Comparison of ENCODE assay signal across 8 cellular contexts in the genomic region with DNA sequence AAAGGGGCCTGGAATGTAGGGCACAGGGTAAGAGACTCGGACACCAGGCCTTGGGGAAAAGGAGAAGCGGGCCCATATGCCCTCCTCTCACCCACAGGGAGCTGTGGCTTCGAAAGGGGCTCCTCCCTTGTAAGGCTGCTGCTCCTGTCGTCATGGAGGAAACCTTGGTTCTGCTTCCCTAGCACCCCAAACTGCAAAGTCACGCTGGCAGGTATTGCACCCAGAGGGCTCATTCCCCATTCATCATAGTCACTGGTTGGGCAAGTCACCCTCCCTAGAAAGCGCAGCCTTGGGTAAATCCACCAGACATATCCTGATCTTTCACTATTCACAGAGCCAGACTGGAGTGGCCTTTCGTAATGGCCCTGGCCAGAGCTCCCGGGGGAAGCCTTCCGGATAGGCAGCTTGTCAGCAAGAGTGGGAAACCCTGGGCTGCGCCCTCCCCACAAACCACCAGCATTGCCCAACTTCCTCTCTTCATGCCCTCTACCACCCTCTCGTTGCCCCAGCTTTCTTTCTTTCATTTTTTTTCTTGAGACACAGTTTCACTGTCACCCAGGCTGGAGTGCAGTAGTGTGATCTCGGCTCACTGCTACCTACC.
A peak's percentile ranks its signal among the peaks of the same experiment; 100 is the strongest.
DNase-seq lines count a peak whose midpoint lies in the region; ATAC-seq and TF ChIP-seq lines count a peak whose summit lies in the region.

No MANE protein-coding gene starts in this region.

- in situ Hi-C loops in gastrocnemius medialis (cut with MboI; ENCODE audit: low sequenced_read_pairs in 4 of 4) = no loop called here

- H3K27me3 ChIP-seq in gastrocnemius medialis = no peaks in the 10 kb centered on the region

- peaks cover 5% of the 10 kb centered on the region for H3K36me3 Mint-ChIP-seq in osteocyte (ENCODE audit: unreplicated experiment)

- no peaks in the 10 kb centered on the region for H3K9me3 ChIP-seq in gastrocnemius medialis

- no peak overlapping the region for H3K27ac Mint-ChIP-seq in osteocyte (ENCODE audit: unreplicated experiment)

- TF ChIP-seq CTCF in gastrocnemius medialis (IDR thresholded peaks at IDR 0.05 in 4 of 5, conservative IDR thresholded peaks at IDR 0.05 in 1 of 5) = no peak
- no peak for TF ChIP-seq CTCF in osteocyte (IDR thresholded peaks at IDR 0.05)

- no peaks in the 10 kb centered on the region for H3K27me3 Mint-ChIP-seq in osteocyte (ENCODE audit: unreplicated experiment)

- no peak for TF ChIP-seq POLR2A in gastrocnemius medialis (IDR thresholded peaks at IDR 0.05)

- no peaks in the 10 kb centered on the region for H3K9me3 Mint-ChIP-seq in osteocyte (ENCODE audit: unreplicated experiment)

- no peaks in the 10 kb centered on the region for H3K36me3 ChIP-seq in gastrocnemius medialis

- H3K4me3 Mint-ChIP-seq in osteocyte (ENCODE audit: unreplicated experiment) = no peak overlapping the region

- H3K27ac ChIP-seq in gastrocnemius medialis = no peak overlapping the region

- H3K4me3 ChIP-seq in gastrocnemius medialis = no peak overlapping the region

- peaks cover 14% of the 10 kb centered on the region for H3K4me1 Mint-ChIP-seq in osteocyte (ENCODE audit: unreplicated experiment)

- CTCF ChIA-PET in HEK293T (lab: Yijun Ruan, JAX) = no interaction called here

- no peaks in the 10 kb centered on the region for H3K4me1 ChIP-seq in gastrocnemius medialis

- POLR2A ChIA-PET in HEK293T (lab: Yijun Ruan, JAX) = no interaction called here

- ATAC-seq in HG02588 (IDR thresholded peaks at IDR 0.05; ENCODE audit: unreplicated experiment) (peak; percentile 44), esophagus mucosa (peak; percentile 71), gastrocnemius medialis (peak; percentile 42 to 46), GM21576 (IDR thresholded peaks at IDR 0.05; ENCODE audit: unreplicated experiment) (no peak)
- peak; percentile 79 to 82 for ATAC-seq in activated CD4-positive, CD25-positive, alpha-beta regulatory T cell treated with anti-CD3 and anti-CD28 coated beads, Interleukin-2, amount 50 U/mL, for 24 hours

- intact Hi-C loops in gastrocnemius medialis (cut with DNase I; ENCODE audit: low total_unique reads) = no loop called here

- DNase-seq in gastrocnemius medialis (peak; percentile 43 to 56), SW 1271 (lab: John Stamatoyannopoulos, UW) (no peak), osteocyte (ENCODE audit: extremely low spot score, unreplicated experiment) (no peak), HEK293T (ENCODE audit: extremely low spot score) (no peak)

TF ChIP-seq in HEK293T, 16 proteins besides CTCF, POLR2A, EP300 and RAD21:
- TF ChIP-seq ZNF384 (IDR thresholded peaks at IDR 0.05) (no peak), SP1 (IDR thresholded peaks at IDR 0.05) (no peak), FOXM1 (IDR thresholded peaks at IDR 0.05; ENCODE audit: borderline replicate concordance) (no peak), TARDBP (IDR thresholded peaks at IDR 0.05) (no peak), LEF1 (IDR thresholded peaks at IDR 0.05; ENCODE audit: borderline replicate concordance) (no peak), FOXA1 (IDR thresholded peaks at IDR 0.05) (no peak), FOXK2 (IDR thresholded peaks at IDR 0.05) (no peak), NFRKB (IDR thresholded peaks at IDR 0.05) (no peak), SUZ12 (IDR thresholded peaks at IDR 0.05) (no peak), CTBP1 (IDR thresholded peaks at IDR 0.05; ENCODE audit: borderline replicate concordance) (no peak), HDGF (IDR thresholded peaks at IDR 0.05; ENCODE audit: borderline replicate concordance) (no peak), ARNT (IDR thresholded peaks at IDR 0.05) (no peak), ELF4 (IDR thresholded peaks at IDR 0.05) (no peak), BHLHE40 (IDR thresholded peaks at IDR 0.05; ENCODE audit: borderline replicate concordance) (no peak), L3MBTL2 (conservative IDR thresholded peaks at IDR 0.05) (no peak)
- TF ChIP-seq, protein P1, sequence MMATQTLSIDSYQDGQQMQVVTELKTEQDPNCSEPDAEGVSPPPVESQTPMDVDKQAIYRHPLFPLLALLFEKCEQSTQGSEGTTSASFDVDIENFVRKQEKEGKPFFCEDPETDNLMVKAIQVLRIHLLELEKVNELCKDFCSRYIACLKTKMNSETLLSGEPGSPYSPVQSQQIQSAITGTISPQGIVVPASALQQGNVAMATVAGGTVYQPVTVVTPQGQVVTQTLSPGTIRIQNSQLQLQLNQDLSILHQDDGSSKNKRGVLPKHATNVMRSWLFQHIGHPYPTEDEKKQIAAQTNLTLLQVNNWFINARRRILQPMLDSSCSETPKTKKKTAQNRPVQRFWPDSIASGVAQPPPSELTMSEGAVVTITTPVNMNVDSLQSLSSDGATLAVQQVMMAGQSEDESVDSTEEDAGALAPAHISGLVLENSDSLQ (IDR thresholded peaks at IDR 0.05) = no peak

Comparison
In these comparisons a context has a peak if more than half of its experiments do, and no peak if none do; other contexts are left out.
1. DNase-seq: peak in gastrocnemius medialis (2 of 2); none in SW 1271 (0 of 2), osteocyte (single experiment) and HEK293T (single experiment).